In the genomic region with DNA sequence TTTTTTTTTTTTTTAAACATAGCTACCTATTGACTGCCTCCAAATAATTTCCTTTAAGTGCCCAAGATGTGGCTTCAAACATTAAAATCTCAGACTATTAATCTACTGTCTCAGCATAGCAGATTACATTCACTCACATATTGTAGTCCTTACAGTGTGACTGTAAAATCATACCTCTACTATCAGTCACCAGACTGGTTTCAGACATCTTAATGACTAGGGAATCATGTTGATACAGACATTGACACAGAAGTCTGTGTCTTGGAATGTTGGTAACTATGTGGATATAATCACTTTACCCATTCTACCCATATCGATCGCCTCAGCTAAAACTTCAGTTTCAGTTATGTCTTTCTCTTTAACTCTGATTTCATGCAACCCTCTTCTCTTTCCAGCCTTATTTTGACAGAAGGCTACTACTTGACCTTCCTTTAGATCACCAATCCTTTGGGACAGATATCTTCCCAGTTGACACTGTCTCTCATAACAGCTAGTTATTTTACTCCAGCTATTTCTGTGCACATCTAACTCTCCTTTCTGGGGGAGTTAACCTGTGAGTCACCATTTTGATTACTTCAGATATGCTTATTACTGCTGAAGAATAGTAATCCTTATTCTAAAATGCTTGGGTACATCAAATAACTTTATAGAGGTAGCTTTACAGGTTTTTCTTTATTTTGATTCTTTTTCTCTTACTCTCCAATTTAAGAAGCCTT, we compare ENCODE assay signal across 23 cellular contexts. TPM values are rescaled to one million over a fixed set of nuclear protein-coding genes. Genes with fewer than 3 reads are reported as not detected.
DNase-seq lines count a peak whose midpoint lies in the region; ATAC-seq and TF ChIP-seq lines count a peak whose summit lies in the region.
"Had no signal": no experiment of that assay in that cellular context is flagged by ENCODE, and none has a peak within 500 bp of the region (broad histone marks: within the 10 kb centered on the region; RNA-seq: fewer than 3 reads in every experiment).

No MANE protein-coding gene starts in this region.

- H3K27me3 Mint-ChIP-seq in CD8-positive, alpha-beta memory T cell = no peaks in the 10 kb centered on the region
- H3K27me3 Mint-ChIP-seq in activated naive CD8-positive, alpha-beta T cell treated with anti-CD3 and anti-CD28 coated beads, Interleukin-2, amount 50 U/mL, for 24 hours = no peaks in the 10 kb centered on the region
- H3K27me3 Mint-ChIP-seq: naive B cell; stimulated activated naive B cell treated with anti-CD40 and anti-IgM and Interleukin-4, amounts not matched to agents 10 μg/mL and 1 μg/mL and 100 μg/mL, for 72 hours had no signal

- peak; percentile 20 for ATAC-seq in activated naive CD8-positive, alpha-beta T cell treated with anti-CD3 and anti-CD28 coated beads, Interleukin-2, amount 50 U/mL, for 24 hours
- no peak for ATAC-seq in HG02798 (IDR thresholded peaks at IDR 0.05; ENCODE audit: poor library complexity, unreplicated experiment)
- ATAC-seq: PC-3; stimulated activated naive B cell treated with anti-CD40 and anti-IgM and Interleukin-4, amounts not matched to agents 10 μg/mL and 1 μg/mL and 100 μg/mL, for 72 hours had no signal

- H3K27ac Mint-ChIP-seq in CD8-positive, alpha-beta memory T cell = peak overlapping the region in 6 of 8 donors; percentile 5 to 78 (median 12)
- H3K27ac Mint-ChIP-seq in activated naive CD8-positive, alpha-beta T cell treated with anti-CD3 and anti-CD28 coated beads, Interleukin-2, amount 50 U/mL, for 24 hours = peak overlapping the region; percentile 31
- H3K27ac Mint-ChIP-seq: stimulated activated naive B cell treated with anti-CD40 and anti-IgM and Interleukin-4, amounts not matched to agents 10 μg/mL and 1 μg/mL and 100 μg/mL, for 72 hours had no signal

- DNase-seq in CD8-positive, alpha-beta memory T cell = no peak
- DNase-seq in activated naive CD8-positive, alpha-beta T cell treated with anti-CD3 and anti-CD28 coated beads, Interleukin-2, amount 50 U/mL, for 24 hours = no peak
- DNase-seq in myocyte (ENCODE audit: low read depth) = peak; percentile 10
- no peak for DNase-seq in testis
- DNase-seq in AML-193 (lab: John Stamatoyannopoulos, UW) = no peak
- DNase-seq in stimulated activated naive CD4-positive, alpha-beta T cell treated with Interleukin-2 at 50 U/mL for 16 hours (lab: John Stamatoyannopoulos, UW) = no peak
- DNase-seq: activated CD4-positive, alpha-beta T cell treated with anti-CD3 and anti-CD28 coated beads for 48 hours; amniotic stem cell; H7; KBM-7; naive B cell; NCI-H1105; NCI-H748 treated with DMSO at 0.1 percent for 48 hours; PC-3; stimulated activated naive B cell treated with anti-CD40 and anti-IgM and Interleukin-4, amounts not matched to agents 10 μg/mL and 1 μg/mL and 100 μg/mL, for 72 hours; T-helper 9 cell; upper lobe of left lung had no signal

- no peaks in the 10 kb centered on the region for H3K9me3 Mint-ChIP-seq in CD8-positive, alpha-beta memory T cell
- no peaks in the 10 kb centered on the region for H3K9me3 Mint-ChIP-seq in activated naive CD8-positive, alpha-beta T cell treated with anti-CD3 and anti-CD28 coated beads, Interleukin-2, amount 50 U/mL, for 24 hours
- H3K9me3 Mint-ChIP-seq: naive B cell; stimulated activated naive B cell treated with anti-CD40 and anti-IgM and Interleukin-4, amounts not matched to agents 10 μg/mL and 1 μg/mL and 100 μg/mL, for 72 hours had no signal

- no peaks in the 10 kb centered on the region for H3K36me3 ChIP-seq in CD8-positive, alpha-beta memory T cell (ENCODE audit: insufficient read depth, low read length)
- H3K36me3 ChIP-seq in testis (ENCODE audit: low read depth, missing control alignments) = no peaks in the 10 kb centered on the region
- H3K36me3 ChIP-seq: prostate gland had no signal

- H3K4me3 ChIP-seq in CD8-positive, alpha-beta memory T cell (ENCODE audit: low read length) = no peak overlapping the region
- no peak overlapping the region for H3K4me3 ChIP-seq in testis
- H3K4me3 ChIP-seq: BLaER1, prostate gland, SJSA1, upper lobe of left lung had no signal

- TF ChIP-seq CTCF in C4-2B (conservative IDR thresholded peaks at IDR 0.05) (no peak), testis (IDR thresholded peaks at IDR 0.05) (no peak)

- TF ChIP-seq POLR2A in testis (IDR thresholded peaks at IDR 0.05) = no peak

- peaks cover 64 to 88% (median 88%) of the 10 kb centered on the region in 3 donors for H3K4me1 Mint-ChIP-seq in CD8-positive, alpha-beta memory T cell
- peaks cover 62% of the 10 kb centered on the region for H3K4me1 Mint-ChIP-seq in activated naive CD8-positive, alpha-beta T cell treated with anti-CD3 and anti-CD28 coated beads, Interleukin-2, amount 50 U/mL, for 24 hours

- H3K4me1 ChIP-seq in CD8-positive, alpha-beta memory T cell (ENCODE audit: insufficient read depth, low read length) = peaks cover 29% of the 10 kb centered on the region
- peaks cover 4% of the 10 kb centered on the region for H3K4me1 ChIP-seq in testis
- H3K4me1 ChIP-seq: SJSA1 had no signal

- H3K27ac ChIP-seq in C4-2B (peak overlapping the region; percentile 75), testis (no peak overlapping the region)
- no peak overlapping the region for H3K27ac ChIP-seq in CD8-positive, alpha-beta memory T cell (ENCODE audit: low read depth, low read length)
- H3K27ac ChIP-seq: BLaER1, HL-60, prostate gland, SJSA1 had no signal

- H3K9me3 ChIP-seq in CD8-positive, alpha-beta memory T cell (ENCODE audit: low read length) = no peaks in the 10 kb centered on the region
- H3K9me3 ChIP-seq in testis = no peaks in the 10 kb centered on the region
- H3K9me3 ChIP-seq: BLaER1, prostate gland, SJSA1, upper lobe of left lung had no signal

- H3K4me3 Mint-ChIP-seq in CD8-positive, alpha-beta memory T cell = peak overlapping the region in 2 of 7 donors; percentile 1 to 9
- no peak overlapping the region for H3K4me3 Mint-ChIP-seq in activated naive CD8-positive, alpha-beta T cell treated with anti-CD3 and anti-CD28 coated beads, Interleukin-2, amount 50 U/mL, for 24 hours
- H3K4me3 Mint-ChIP-seq: stimulated activated naive B cell treated with anti-CD40 and anti-IgM and Interleukin-4, amounts not matched to agents 10 μg/mL and 1 μg/mL and 100 μg/mL, for 72 hours had no signal

- intact Hi-C loops in testis (cut with DNase I; ENCODE audit: low total_unique reads) = no loop called here

- CTCF ChIA-PET in CD8-positive, alpha-beta memory T cell (lab: Charles Lee) = interaction anchor here (1.3 to 1.4 kb wide), 2 partner anchors 11 to 107 kb away, joined by 3 to 6 read pairs; no protein-coding TSS in a partner anchor

- peaks cover 0 to 68% (median 20%) of the 10 kb centered on the region in 3 donors for H3K36me3 Mint-ChIP-seq in CD8-positive, alpha-beta memory T cell
- H3K36me3 Mint-ChIP-seq in activated naive CD8-positive, alpha-beta T cell treated with anti-CD3 and anti-CD28 coated beads, Interleukin-2, amount 50 U/mL, for 24 hours (ENCODE audit: low read depth) = peaks cover 38% of the 10 kb centered on the region

- POLR2A ChIA-PET in CD8-positive, alpha-beta memory T cell (lab: Charles Lee) = no interaction called here

- 88 to 98% methylated on average over 2 of the region's 2 CpGs for WGBS in testis, 2 donors

- H3K27me3 ChIP-seq in CD8-positive, alpha-beta memory T cell (ENCODE audit: insufficient read depth, low read length, poor library complexity, severe bottlenecking) = no peaks in the 10 kb centered on the region
- no peaks in the 10 kb centered on the region for H3K27me3 ChIP-seq in testis
- H3K27me3 ChIP-seq: BLaER1, SJSA1, upper lobe of left lung had no signal

RNA-seq across cellular contexts. Expression of gene TNKS2, which starts 7.0 kb away (rescaled TPM):
- 10 to 100 TPM; 27.3 to 29.2 TPM for total RNA-seq in CD8-positive, alpha-beta memory T cell
- polyA plus RNA-seq in CD8-positive, alpha-beta memory T cell = 31.5 TPM
- total RNA-seq in myocyte (23.3 and 24.2 TPM in 2 replicates), testis (10 to 100 TPM; 31.3 to 36.1 TPM)
- polyA plus RNA-seq in myocyte (2012) = 14.2 TPM
- 23.4 TPM for polyA plus RNA-seq in testis (ENCODE audit: insufficient read depth, low read depth, low replicate concordance)
